10 cellular contexts compared by ENCODE assay signal in genomic region chr15:101242999-101243336, GRCh38. TPM values are rescaled to one million over a fixed set of nuclear protein-coding genes. Genes with fewer than 3 reads are reported as not detected.
A peak's percentile ranks its signal among the peaks of the same experiment; 100 is the strongest.
DNase-seq lines count a peak whose midpoint lies in the region; ATAC-seq, FAIRE-seq and TF ChIP-seq lines count a peak whose summit lies in the region.
"Had no signal": no experiment of that assay in that cellular context is flagged by ENCODE, and none has a peak within 500 bp of the region (broad histone marks: within the 10 kb centered on the region; RNA-seq: fewer than 3 reads in every experiment).

No MANE protein-coding gene starts in this region.

- H3K27ac Mint-ChIP-seq in activated naive CD4-positive, alpha-beta T cell treated with anti-CD3 and anti-CD28 coated beads, Interleukin-2, amount 10 ng/mL, durations not matched to agents 7 days and 5 days, result peak overlapping the region; percentile 90

- no peak for TF ChIP-seq EP300 in sigmoid colon (IDR thresholded peaks at IDR 0.05)

- FAIRE-seq in endothelial cell of umbilical vein (lab: Jason Lieb, UNC), result peak; percentile 31

- peak; percentile 24 for ATAC-seq in RWPE2 (ENCODE audit: low read depth)

- peaks cover 40% of the 10 kb centered on the region for H3K36me3 Mint-ChIP-seq in activated naive CD4-positive, alpha-beta T cell treated with anti-CD3 and anti-CD28 coated beads, Interleukin-2, amount 10 ng/mL, durations not matched to agents 7 days and 5 days

- H3K36me3 ChIP-seq in RWPE2 (ENCODE audit: low read depth), result peaks cover 42% of the 10 kb centered on the region
- H3K36me3 ChIP-seq in endothelial cell of umbilical vein (ENCODE audit: control insufficient read depth in 2 of 2, extremely low read depth in 1 of 2, insufficient read depth in 2 of 2, low read length in 2 of 2), result no peaks in the 10 kb centered on the region
- no peaks in the 10 kb centered on the region for H3K36me3 ChIP-seq in testis (ENCODE audit: low read depth, missing control alignments)
- no peaks in the 10 kb centered on the region for H3K36me3 ChIP-seq in sigmoid colon

- POLR2A ChIA-PET in endothelial cell of umbilical vein (lab: Charles Lee), result no interaction called here

- peak overlapping the region; percentile 42 for H3K27ac ChIP-seq in RWPE2 (ENCODE audit: poor library complexity, severe bottlenecking)
- no peak overlapping the region for H3K27ac ChIP-seq in endothelial cell of umbilical vein (ENCODE audit: insufficient read depth, low read depth, low read length)
- peak overlapping the region; percentile 3 to 31 for H3K27ac ChIP-seq in testis
- peak overlapping the region in 2 of 4 donors; percentile 15 to 31 for H3K27ac ChIP-seq in sigmoid colon

- no peaks in the 10 kb centered on the region for H3K9me3 Mint-ChIP-seq in activated naive CD4-positive, alpha-beta T cell treated with anti-CD3 and anti-CD28 coated beads, Interleukin-2, amount 10 ng/mL, durations not matched to agents 7 days and 5 days

- no peaks in the 10 kb centered on the region for H3K27me3 ChIP-seq in RWPE2 (ENCODE audit: insufficient read depth, poor library complexity, severe bottlenecking)
- no peaks in the 10 kb centered on the region for H3K27me3 ChIP-seq in endothelial cell of umbilical vein (ENCODE audit: control insufficient read depth in 2 of 2, insufficient read depth in 2 of 2, low read length in 2 of 2)
- H3K27me3 ChIP-seq in testis, result no peaks in the 10 kb centered on the region
- H3K27me3 ChIP-seq in sigmoid colon, result no peaks in the 10 kb centered on the region
- H3K27me3 ChIP-seq: BE2C had no signal

- TF ChIP-seq CTCF in RWPE2 (IDR thresholded peaks at IDR 0.05; ENCODE audit: poor library complexity, severe bottlenecking), result no peak
- no peak for TF ChIP-seq CTCF in endothelial cell of umbilical vein (IDR thresholded peaks at IDR 0.05; ENCODE audit: extremely low read depth in 1 of 2, insufficient read depth in 1 of 2, low read depth in 1 of 2, low read length in 2 of 2)
- TF ChIP-seq CTCF in testis (IDR thresholded peaks at IDR 0.05), result no peak
- TF ChIP-seq CTCF in sigmoid colon (IDR thresholded peaks at IDR 0.05), result no peak

- H3K79me2 ChIP-seq in endothelial cell of umbilical vein (ENCODE audit: control insufficient read depth, insufficient read depth, low read length), result peaks cover 100% of the 10 kb centered on the region

- dilution Hi-C loops in endothelial cell of umbilical vein (cut with MboI; ENCODE audit: extremely low pct_ligation_motif_present, low sequenced_read_pairs), result loop anchor here (5.0 kb wide), 1 partner anchor 36 kb away; no protein-coding TSS in a partner anchor

- peaks cover 95% of the 10 kb centered on the region for H3K4me1 Mint-ChIP-seq in activated naive CD4-positive, alpha-beta T cell treated with anti-CD3 and anti-CD28 coated beads, Interleukin-2, amount 10 ng/mL, durations not matched to agents 7 days and 5 days

- H4K20me1 ChIP-seq in endothelial cell of umbilical vein (replicated peaks; ENCODE audit: control insufficient read depth, extremely low read depth, insufficient read depth, low read length), result peaks cover 22% of the 10 kb centered on the region

- H3K27me3 Mint-ChIP-seq in activated naive CD4-positive, alpha-beta T cell treated with anti-CD3 and anti-CD28 coated beads, Interleukin-2, amount 10 ng/mL, durations not matched to agents 7 days and 5 days, result no peaks in the 10 kb centered on the region

- H3K4me3 Mint-ChIP-seq in activated naive CD4-positive, alpha-beta T cell treated with anti-CD3 and anti-CD28 coated beads, Interleukin-2, amount 10 ng/mL, durations not matched to agents 7 days and 5 days, result peak overlapping the region; percentile 67

- CTCF ChIA-PET in activated naive CD4-positive, alpha-beta T cell treated with anti-CD3 and anti-CD28 coated beads, Interleukin-2, amount 10 ng/mL, durations not matched to agents 7 days and 5 days (lab: Charles Lee), result interaction anchor here (1.1 to 2.4 kb wide), 6 partner anchors 9 to 121 kb away, joined by 3 to 11 read pairs (median 4); partner anchors contain the start of gene CHSY1
- CTCF ChIA-PET in endothelial cell of umbilical vein (lab: Charles Lee), result interaction anchor here (0.7 to 1.9 kb wide), 8 partner anchors 9 to 173 kb away, joined by 3 to 7 read pairs (median 4); partner anchors contain the start of gene CHSY1

- H3K4me2 ChIP-seq in endothelial cell of umbilical vein (ENCODE audit: insufficient read depth, low read length), result peak overlapping the region; percentile 14

- peaks cover 69% of the 10 kb centered on the region for H3K4me1 ChIP-seq in RWPE2 (ENCODE audit: insufficient read depth, poor library complexity, severe bottlenecking)
- H3K4me1 ChIP-seq in endothelial cell of umbilical vein (ENCODE audit: control insufficient read depth, extremely low read depth, insufficient read depth, low read length), result peaks cover 48% of the 10 kb centered on the region
- peaks cover 68% of the 10 kb centered on the region for H3K4me1 ChIP-seq in testis
- peaks cover 0 to 48% (median 17%) of the 10 kb centered on the region in 4 donors for H3K4me1 ChIP-seq in sigmoid colon

- TF ChIP-seq POLR2A in endothelial cell of umbilical vein (IDR thresholded peaks at IDR 0.05; ENCODE audit: low read depth, low read length) (no peak), testis (IDR thresholded peaks at IDR 0.05) (no peak), sigmoid colon (IDR thresholded peaks at IDR 0.05) (no peak)

- no TSS peak for BruUV-seq in endothelial cell of umbilical vein (replicated peaks; lab: Mats Ljungman, UMichigan)

- H2AFZ ChIP-seq in endothelial cell of umbilical vein (ENCODE audit: low read depth, low read length), result no peak overlapping the region

- DNase-seq in activated naive CD4-positive, alpha-beta T cell treated with anti-CD3 and anti-CD28 coated beads, Interleukin-2, amount 10 ng/mL, durations not matched to agents 7 days and 5 days, result no peak
- no peak for DNase-seq in activated naive CD4-positive, alpha-beta T cell (lab: John Stamatoyannopoulos, UW)
- DNase-seq in RWPE2 (ENCODE audit: low spot score), result no peak
- DNase-seq in endothelial cell of umbilical vein (ENCODE audit: low read depth, low spot score), result peak; percentile 51
- no peak for DNase-seq in testis
- DNase-seq in NCI-H1694 treated with DMSO at 0.1 percent for 48 hours (lab: John Stamatoyannopoulos, UW), result no peak
- DNase-seq in HuH-7 (ENCODE audit: low spot score), result no peak
- no peak for DNase-seq in sigmoid colon
- DNase-seq: BE2C, NCI-H510A treated with DMSO at 0.1 percent for 48 hours had no signal

- H3K9me3 ChIP-seq in RWPE2 (ENCODE audit: severe bottlenecking), result no peaks in the 10 kb centered on the region
- H3K9me3 ChIP-seq in endothelial cell of umbilical vein (replicated peaks; ENCODE audit: control insufficient read depth, insufficient read depth, low read length), result no peaks in the 10 kb centered on the region
- no peaks in the 10 kb centered on the region for H3K9me3 ChIP-seq in testis
- no peaks in the 10 kb centered on the region for H3K9me3 ChIP-seq in sigmoid colon
- H3K9me3 ChIP-seq: BE2C had no signal

- no peak overlapping the region for H3K9ac ChIP-seq in endothelial cell of umbilical vein (replicated peaks; ENCODE audit: extremely low read depth, insufficient read depth, low read length)

- 47 to 53% methylated on average over 6 of the region's 6 CpGs for WGBS in testis, 2 donors
- 71 to 77% methylated on average over 6 of the region's 6 CpGs for WGBS in sigmoid colon, 2 donors

- intact Hi-C loops in endothelial cell of umbilical vein (cut with micrococcal nuclease) (loop anchor here (2.0 kb wide), 1 partner anchor 18 kb away; no protein-coding TSS in a partner anchor), testis (cut with DNase I; ENCODE audit: low total_unique reads) (no loop called here), sigmoid colon (cut with DNase I) (no loop called here)

- no peaks in the 10 kb centered on the region for H3K9me1 ChIP-seq in endothelial cell of umbilical vein (replicated peaks; ENCODE audit: control insufficient read depth, extremely low read depth, insufficient read depth, low read length)

- no peak overlapping the region for H3K4me3 ChIP-seq in RWPE2 (ENCODE audit: severe bottlenecking)
- no peak overlapping the region for H3K4me3 ChIP-seq in endothelial cell of umbilical vein (replicated peaks in 1 of 3; ENCODE audit: insufficient read depth in 1 of 3, low read depth in 1 of 3, low read length in 3 of 3)
- no peak overlapping the region for H3K4me3 ChIP-seq in testis
- H3K4me3 ChIP-seq in sigmoid colon, result no peak overlapping the region

RNA-seq across cellular contexts. Expression of gene CHSY1, which starts 8.9 kb away (rescaled TPM):
- 47.0 and 50.8 TPM in 2 replicates for total RNA-seq in endothelial cell of umbilical vein
- polyA plus RNA-seq in endothelial cell of umbilical vein, result 20.3 and 23.7 TPM in 2 replicates
- 26.5 and 27.6 TPM in 2 replicates for polyA plus RNA-seq in endothelial cell of umbilical vein (2011; cell fraction: cytosol; rRNA removed)
- 24.8 and 30.0 TPM in 2 replicates for polyA plus RNA-seq in endothelial cell of umbilical vein (2011; cell fraction: nucleus; rRNA removed)
- 22.2 and 25.6 TPM in 2 replicates for polyA plus RNA-seq in endothelial cell of umbilical vein (2012)
- polyA minus RNA-seq in endothelial cell of umbilical vein, result 38.5 and 44.9 TPM in 2 replicates
- polyA minus RNA-seq in endothelial cell of umbilical vein (2011; cell fraction: cytosol; rRNA and poly(A)+ RNA removed), result 21.6 TPM
- 26.8 and 42.4 TPM in 2 replicates for polyA minus RNA-seq in endothelial cell of umbilical vein (2011; cell fraction: nucleus; rRNA and poly(A)+ RNA removed)
- 10 to 100 TPM; 31.1 to 36.1 TPM for total RNA-seq in testis
- 20.0 TPM for polyA plus RNA-seq in testis (ENCODE audit: insufficient read depth, low read depth, low replicate concordance)
- 10 to 100 TPM; 11.2 to 13.6 (median 12.6) TPM for total RNA-seq in sigmoid colon
- polyA plus RNA-seq in sigmoid colon, result 1 to 10 TPM; 1.8 to 8.2 (median 2.3) TPM

RNA-seq across cellular contexts. Expression of gene SELENOS, which starts 34.3 kb away (rescaled TPM):
- 70.4 and 73.2 TPM in 2 replicates for total RNA-seq in endothelial cell of umbilical vein
- 92.4 and 101 TPM in 2 replicates for polyA plus RNA-seq in endothelial cell of umbilical vein
- polyA plus RNA-seq in endothelial cell of umbilical vein (2011; cell fraction: cytosol; rRNA removed), result 91.0 and 96.0 TPM in 2 replicates
- 51.8 and 63.9 TPM in 2 replicates for polyA plus RNA-seq in endothelial cell of umbilical vein (2011; cell fraction: nucleus; rRNA removed)
- 61.3 and 63.3 TPM in 2 replicates for polyA plus RNA-seq in endothelial cell of umbilical vein (2012)
- polyA minus RNA-seq in endothelial cell of umbilical vein, result 43.7 and 45.2 TPM in 2 replicates
- polyA minus RNA-seq in endothelial cell of umbilical vein (2011; cell fraction: cytosol; rRNA and poly(A)+ RNA removed), result 19.3 TPM
- polyA minus RNA-seq in endothelial cell of umbilical vein (2011; cell fraction: nucleus; rRNA and poly(A)+ RNA removed), result 39.9 and 51.3 TPM in 2 replicates
- 100 to 1,000 TPM; 128 to 134 TPM for total RNA-seq in testis
- polyA plus RNA-seq in testis (ENCODE audit: insufficient read depth, low read depth, low replicate concordance), result 178 TPM
- 10 to 100 TPM; 39.3 to 62.1 (median 44.1) TPM for total RNA-seq in sigmoid colon
- polyA plus RNA-seq in sigmoid colon, result 100 to 1,000 TPM in 1 of 3 donors, 10 to 100 TPM in 2; 55.9 to 127 (median 66.1) TPM

RNA-seq across cellular contexts. Expression of gene SNRPA1, which starts 52.1 kb away (rescaled TPM):
- total RNA-seq in endothelial cell of umbilical vein, result 80.8 and 82.7 TPM in 2 replicates
- 33.9 and 68.5 TPM in 2 replicates for polyA plus RNA-seq in endothelial cell of umbilical vein
- 67.6 and 98.6 TPM in 2 replicates for polyA plus RNA-seq in endothelial cell of umbilical vein (2011; cell fraction: cytosol; rRNA removed)
- 118 and 166 TPM in 2 replicates for polyA plus RNA-seq in endothelial cell of umbilical vein (2011; cell fraction: nucleus; rRNA removed)
- polyA plus RNA-seq in endothelial cell of umbilical vein (2012), result 49.0 and 84.6 TPM in 2 replicates
- 16.2 and 17.0 TPM in 2 replicates for polyA minus RNA-seq in endothelial cell of umbilical vein
- polyA minus RNA-seq in endothelial cell of umbilical vein (2011; cell fraction: cytosol; rRNA and poly(A)+ RNA removed), result 50.5 TPM
- polyA minus RNA-seq in endothelial cell of umbilical vein (2011; cell fraction: nucleus; rRNA and poly(A)+ RNA removed), result 33.4 and 50.5 TPM in 2 replicates
- total RNA-seq in testis, result 10 to 100 TPM; 91.0 to 91.1 TPM
- polyA plus RNA-seq in testis (ENCODE audit: insufficient read depth, low read depth, low replicate concordance), result 121 TPM
- 10 to 100 TPM; 26.0 to 40.5 (median 33.7) TPM for total RNA-seq in sigmoid colon
- polyA plus RNA-seq in sigmoid colon, result 10 to 100 TPM; 57.7 to 76.3 (median 70.3) TPM
